22 cellular contexts compared by ENCODE assay signal in the genomic region with DNA sequence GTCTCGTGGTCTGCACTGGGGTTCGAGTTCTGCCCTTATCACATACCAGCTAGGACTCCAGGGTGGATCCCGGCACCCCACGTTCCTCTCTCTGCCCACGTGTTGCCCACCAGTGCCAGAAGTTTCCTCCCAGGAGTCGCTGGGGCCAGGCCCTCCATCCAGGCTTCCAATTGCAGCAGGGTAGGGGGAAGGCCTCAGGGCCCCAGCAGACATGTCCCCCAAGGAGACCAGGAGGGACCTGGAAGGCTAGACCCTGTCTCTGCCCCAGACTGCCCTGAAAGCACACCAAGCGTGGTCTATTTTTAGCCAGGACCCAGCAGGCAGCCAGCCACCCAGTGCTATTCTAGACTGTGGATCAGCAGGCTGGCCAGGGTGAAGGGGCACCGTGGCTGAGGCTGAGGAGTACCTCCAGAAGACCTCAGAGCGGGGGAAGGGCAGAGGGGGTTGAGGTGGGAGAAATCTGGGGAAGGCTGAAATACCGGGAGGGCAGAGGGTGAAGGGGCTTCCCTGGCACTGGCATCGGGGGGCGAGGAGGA. TPM values are rescaled to one million over a fixed set of nuclear protein-coding genes. Genes with fewer than 3 reads are reported as not detected.
A peak's percentile ranks its signal among the peaks of the same experiment; 100 is the strongest.
DNase-seq lines count a peak whose midpoint lies in the region; ATAC-seq and TF ChIP-seq lines count a peak whose summit lies in the region.
"Had no signal": no experiment of that assay in that cellular context is flagged by ENCODE, and none has a peak within 500 bp of the region (broad histone marks: within the 10 kb centered on the region; RNA-seq: fewer than 3 reads in every experiment).

No MANE protein-coding gene starts in this region.

- peak overlapping the region; percentile 91 for H3K18ac ChIP-seq in neuronal stem cell (ENCODE audit: low read length)

- 79% methylated on average over 10 of the region's 12 CpGs for WGBS in SK-N-SH (ENCODE audit: low lambda C conversion rate)
- WGBS in neuronal stem cell (ENCODE audit: extremely low coverage in 2 of 2, insufficient read length in 2 of 2, insufficient replicate concordance in 1 of 2), 2 donors = no CpG with 5 or more reads among the region's 12 CpGs
- WGBS in aorta, 2 donors = 5 to 13% methylated on average over 12 of the region's 12 CpGs

- peak overlapping the region; percentile 27 for H2AK5ac ChIP-seq in neuronal stem cell (ENCODE audit: low read depth, low read length)

- no peak for TF ChIP-seq CTCF in SK-N-SH (IDR thresholded peaks at IDR 0.05)

- no peaks in the 10 kb centered on the region for H3K27me3 ChIP-seq in SK-N-SH (ENCODE audit: insufficient read depth)
- H3K27me3 ChIP-seq in neuronal stem cell (ENCODE audit: control insufficient read depth in 3 of 3, insufficient read depth in 3 of 3, low read depth in 1 of 3, low read length in 3 of 3) = peaks cover 0 to 25% (median 0%) of the 10 kb centered on the region in 3 experiments
- H3K27me3 ChIP-seq in aorta (ENCODE audit: control insufficient read depth in 1 of 2, insufficient read depth in 2 of 2, low read length in 1 of 2) = no peaks in the 10 kb centered on the region
- H3K27me3 ChIP-seq: tibial nerve had no signal

- ATAC-seq in SK-N-SH treated with all-trans-retinoic acid at 6 μM for 48 hours = no peak
- ATAC-seq in aorta (ENCODE audit: low FRiP score) = peak; percentile 68
- no peak for ATAC-seq in HG03457 (IDR thresholded peaks at IDR 0.05; ENCODE audit: unreplicated experiment)
- ATAC-seq: stimulated activated effector memory CD8-positive, alpha-beta T cell treated with anti-CD3 and anti-CD28 coated beads, Interleukin-12 subunit alpha, Interleukin-12 subunit beta, amount 100 ng/mL, for 72 hours; T-cell had no signal

- no peak overlapping the region for H2AFZ ChIP-seq in SK-N-SH (ENCODE audit: low read depth)
- H2AFZ ChIP-seq in neuronal stem cell (ENCODE audit: low read length) = no peak overlapping the region
- H2AFZ ChIP-seq: GM23248 had no signal

- H3K23ac ChIP-seq in neuronal stem cell (ENCODE audit: low read depth, low read length, poor library complexity) = no peak overlapping the region

- H3K9me3 ChIP-seq in SK-N-SH (no peaks in the 10 kb centered on the region), neuronal stem cell (replicated peaks in 1 of 2; ENCODE audit: control insufficient read depth in 2 of 2, insufficient read depth in 1 of 2, low read depth in 1 of 2, low read length in 2 of 2) (no peaks in the 10 kb centered on the region), aorta (ENCODE audit: control insufficient read depth, low read length) (no peaks in the 10 kb centered on the region)
- H3K9me3 ChIP-seq: tibial nerve had no signal

- no peak overlapping the region for H4K91ac ChIP-seq in neuronal stem cell (ENCODE audit: low read depth, low read length, poor library complexity)

- H2BK15ac ChIP-seq in neuronal stem cell (ENCODE audit: low read length) = no peak overlapping the region

- DNase-seq in SK-N-SH (peak; percentile 16), cardiac septum (ENCODE audit: low spot score) (peak; percentile 87), neuronal stem cell (ENCODE audit: low spot score) (no peak), aorta (peak; percentile 73 to 86), COR-L47 (lab: John Stamatoyannopoulos, UW) (no peak)
- no peak for DNase-seq in activated CD4-positive, CD25-positive, alpha-beta regulatory T cell (lab: John Stamatoyannopoulos, UW)
- DNase-seq: activated CD4-positive, alpha-beta memory T cell treated with anti-CD3 and anti-CD28 coated beads for 36 hours; activated naive CD4-positive, alpha-beta T cell treated with Interleukin-2 at 50 U/mL for 16 hours; anterior cingulate cortex; GM23248; NCI-H1417; NCI-H2107; NCI-H524 treated with DMSO at 0.1 percent for 48 hours; T-cell had no signal

- no peak for TF ChIP-seq EP300 in SK-N-SH (IDR thresholded peaks at IDR 0.05; ENCODE audit: borderline replicate concordance in 1 of 2, low read depth in 1 of 2, low read length in 1 of 2)

- H3K27ac ChIP-seq in SK-N-SH (ENCODE audit: low read depth in 2 of 2, low read length in 1 of 2) (no peak overlapping the region), neuronal stem cell (replicated peaks; ENCODE audit: low read length) (no peak overlapping the region), aorta (ENCODE audit: low read depth in 1 of 2, low read length in 2 of 2) (peak overlapping the region; percentile 28 to 43)
- H3K27ac ChIP-seq: 22Rv1, GM23248, tibial nerve had no signal

- H3K9ac ChIP-seq in SK-N-SH = no peak overlapping the region
- H3K9ac ChIP-seq in neuronal stem cell (ENCODE audit: low read depth, low read length, poor library complexity) = no peak overlapping the region
- H3K9ac ChIP-seq: GM23248 had no signal

- no peaks in the 10 kb centered on the region for H4K20me1 ChIP-seq in SK-N-SH (ENCODE audit: insufficient read depth)

- H3K36me3 ChIP-seq in SK-N-SH (replicated peaks in 1 of 2; ENCODE audit: control insufficient read depth in 1 of 2, insufficient read depth in 2 of 2, low read length in 1 of 2) (no peaks in the 10 kb centered on the region), neuronal stem cell (replicated peaks in 1 of 2; ENCODE audit: control insufficient read depth in 2 of 2, insufficient read depth in 2 of 2, low read length in 2 of 2) (no peaks in the 10 kb centered on the region), aorta (ENCODE audit: control insufficient read depth in 1 of 2, insufficient read depth in 2 of 2, low read length in 1 of 2) (no peaks in the 10 kb centered on the region)
- H3K36me3 ChIP-seq: tibial nerve had no signal

- CTCF ChIA-PET in SK-N-SH (lab: Yijun Ruan, JAX) = interaction anchor here (1.1 kb wide), 2 partner anchors 10 to 236 kb away, joined by 4 read pairs; no protein-coding TSS in a partner anchor

- no peak for TF ChIP-seq RAD21 in SK-N-SH (IDR thresholded peaks at IDR 0.05; ENCODE audit: low read length)

- H3K4me2 ChIP-seq in SK-N-SH = no peak overlapping the region
- no peak overlapping the region for H3K4me2 ChIP-seq in neuronal stem cell (ENCODE audit: insufficient read depth, low read length, poor library complexity, severe bottlenecking)

- H2BK5ac ChIP-seq in neuronal stem cell (ENCODE audit: low read length) = peak overlapping the region; percentile 35

- no peaks in the 10 kb centered on the region for H3K79me2 ChIP-seq in SK-N-SH (ENCODE audit: insufficient read depth)

- peaks cover 9 to 40% of the 10 kb centered on the region in 2 experiments; a peak in 3 of 4 replicates for H3K4me1 ChIP-seq in SK-N-SH (ENCODE audit: control insufficient read depth in 1 of 2, insufficient read depth in 2 of 2, low read depth in 1 of 2, low read length in 1 of 2)
- H3K4me1 ChIP-seq in neuronal stem cell (ENCODE audit: control insufficient read depth in 2 of 2, insufficient read depth in 1 of 2, low read depth in 1 of 2, low read length in 2 of 2) = peaks cover 7 to 26% of the 10 kb centered on the region in 2 donors
- H3K4me1 ChIP-seq in aorta (ENCODE audit: control insufficient read depth in 1 of 2, insufficient read depth in 2 of 2, low read length in 2 of 2) = peaks cover 0 to 3% of the 10 kb centered on the region in 2 donors

- no peak overlapping the region for H3K4ac ChIP-seq in neuronal stem cell (ENCODE audit: low read length)

- H3K9me2 ChIP-seq in SK-N-SH = no peaks in the 10 kb centered on the region

- peak overlapping the region; percentile 48 for H2BK12ac ChIP-seq in neuronal stem cell (ENCODE audit: low read length)

- no peak overlapping the region for H2BK120ac ChIP-seq in neuronal stem cell (ENCODE audit: low read depth, low read length)

- intact Hi-C loops in cardiac septum (cut with DNase I) = no loop called here
- intact Hi-C loops in aorta (cut with DNase I) = no loop called here

- POLR2A ChIA-PET in SK-N-SH (lab: Yijun Ruan, JAX) = no interaction called here

- H3K4me3 ChIP-seq in SK-N-SH (ENCODE audit: low read depth in 2 of 2, low read length in 1 of 2) (no peak overlapping the region), neuronal stem cell (ENCODE audit: low read length in 2 of 2) (no peak overlapping the region), aorta (ENCODE audit: low read length in 2 of 2) (no peak overlapping the region)
- H3K4me3 ChIP-seq: GM23248, tibial nerve had no signal

- no peak overlapping the region for H3K14ac ChIP-seq in neuronal stem cell (ENCODE audit: low read length)

- no peak overlapping the region for H4K8ac ChIP-seq in neuronal stem cell (ENCODE audit: low read depth, low read length)

- H3F3A ChIP-seq in SK-N-SH (replicated peaks; ENCODE audit: insufficient read depth) = no peaks in the 10 kb centered on the region

- no peaks in the 10 kb centered on the region for H3K79me1 ChIP-seq in neuronal stem cell (ENCODE audit: low read depth, low read length)

TF ChIP-seq in SK-N-SH, 30 proteins besides CTCF, POLR2A, EP300 and RAD21 (continues in another document):
- no peak for TF ChIP-seq NRF1 (IDR thresholded peaks at IDR 0.05; ENCODE audit: low read depth, low read length)

TF ChIP-seq in SK-N-SH treated with all-trans-retinoic acid at 6 μM for 48 hours, 23 proteins besides CTCF, POLR2A, EP300 and RAD21 (continues in another document):
- TF ChIP-seq ZFP30 (CRISPR knock-in tag; IDR thresholded peaks at IDR 0.05) (no peak), RARB (CRISPR knock-in tag; IDR thresholded peaks at IDR 0.05) (no peak), ZNF8 (CRISPR knock-in tag; IDR thresholded peaks at IDR 0.05) (no peak)
- TF ChIP-seq, protein P1, sequence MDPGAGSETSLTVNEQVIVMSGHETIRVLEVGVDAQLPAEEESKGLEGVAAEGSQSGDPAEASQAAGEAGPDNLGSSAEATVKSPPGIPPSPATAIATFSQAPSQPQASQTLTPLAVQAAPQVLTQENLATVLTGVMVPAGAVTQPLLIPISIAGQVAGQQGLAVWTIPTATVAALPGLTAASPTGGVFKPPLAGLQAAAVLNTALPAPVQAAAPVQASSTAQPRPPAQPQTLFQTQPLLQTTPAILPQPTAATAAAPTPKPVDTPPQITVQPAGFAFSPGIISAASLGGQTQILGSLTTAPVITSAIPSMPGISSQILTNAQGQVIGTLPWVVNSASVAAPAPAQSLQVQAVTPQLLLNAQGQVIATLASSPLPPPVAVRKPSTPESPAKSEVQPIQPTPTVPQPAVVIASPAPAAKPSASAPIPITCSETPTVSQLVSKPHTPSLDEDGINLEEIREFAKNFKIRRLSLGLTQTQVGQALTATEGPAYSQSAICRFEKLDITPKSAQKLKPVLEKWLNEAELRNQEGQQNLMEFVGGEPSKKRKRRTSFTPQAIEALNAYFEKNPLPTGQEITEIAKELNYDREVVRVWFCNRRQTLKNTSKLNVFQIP (CRISPR knock-in tag; IDR thresholded peaks at IDR 0.05; ENCODE audit: borderline replicate concordance, low read depth) = no peak

RNA-seq across cellular contexts. Expression of a gene that starts 18.8 kb away (rescaled TPM):
- polyA plus RNA-seq in SK-N-SH (2012; rRNA removed) (10.5 and 12.1 TPM in 2 replicates), aorta (100 to 1,000 TPM; 303 to 404 TPM)
- polyA plus RNA-seq in SK-N-SH (2012; cell fraction: cytosol; rRNA removed) = 7.1 and 10.2 TPM in 2 replicates
- 34.1 and 40.8 TPM in 2 replicates for polyA plus RNA-seq in SK-N-SH (2012; cell fraction: nucleus; rRNA removed)
- total RNA-seq in cardiac septum (870 TPM), aorta (1,000 to 10,000 TPM; 1,456 to 1,949 TPM)
- polyA plus RNA-seq in neuronal stem cell (2013, experiment 1 of 2) = 1.1 TPM
- polyA plus RNA-seq in neuronal stem cell (2013, experiment 2 of 2) = 1.3 TPM

RNA-seq across cellular contexts. Expression of a gene that starts 47.4 kb away (rescaled TPM):
- not detected in 2 replicates for polyA plus RNA-seq in SK-N-SH (2012; rRNA removed)
- polyA plus RNA-seq in SK-N-SH (2012; cell fraction: cytosol; rRNA removed) = not detected in 2 replicates
- polyA plus RNA-seq in SK-N-SH (2012; cell fraction: nucleus; rRNA removed) = 0.01 and 0.02 TPM in 2 replicates
- not detected for total RNA-seq in cardiac septum
- not detected for polyA plus RNA-seq in neuronal stem cell (2013, experiment 1 of 2)
- 0.08 TPM for polyA plus RNA-seq in neuronal stem cell (2013, experiment 2 of 2)
- total RNA-seq in aorta = under 1 TPM; 0.39 to 0.45 TPM
- polyA plus RNA-seq in aorta = not detected
- total RNA-seq: B cell, cerebellum, GM23248, renal cortical epithelial cell, tibial nerve had no signal
- polyA plus RNA-seq: GM23248 had no signal

Comparison
In these comparisons a context has a peak if more than half of its experiments do, and no peak if none do; other contexts are left out.
1. DNase-seq: peak in SK-N-SH (single experiment), cardiac septum (single experiment) and aorta (2 of 2); none in neuronal stem cell (single experiment), COR-L47 (single experiment) and activated CD4-positive, CD25-positive, alpha-beta regulatory T cell (0 of 4).
2. H3K27ac ChIP-seq: peak in aorta (2 of 2); none in SK-N-SH (0 of 2) and neuronal stem cell (single experiment).